ENCODE assay signal across 1 cellular context in the genomic region with DNA sequence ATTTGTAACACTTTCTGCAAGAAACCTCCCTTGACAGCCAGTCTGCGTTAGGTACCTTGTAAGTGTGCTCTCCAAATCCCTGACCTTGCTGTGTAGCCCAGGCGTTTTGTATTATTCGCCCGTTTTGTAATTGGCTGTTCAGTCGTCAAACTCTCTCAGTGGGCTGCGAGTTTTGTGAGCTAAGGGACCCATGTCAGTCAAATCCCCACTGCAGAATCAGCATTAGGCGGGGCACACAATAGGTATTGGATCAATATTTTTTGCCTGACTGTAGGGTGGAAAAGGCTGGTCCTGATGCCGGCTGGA.
TF ChIP-seq lines count a peak whose summit lies in the region.

No MANE protein-coding gene starts in this region.

TF ChIP-seq in H1, 55 proteins besides CTCF, POLR2A, EP300 and RAD21:
- TF ChIP-seq HDAC2 (IDR thresholded peaks at IDR 0.05; ENCODE audit: borderline replicate concordance in 1 of 2, low read depth in 2 of 2, low read length in 2 of 2) (no peak), CBX8 (IDR thresholded peaks at IDR 0.05; ENCODE audit: borderline replicate concordance, low read depth, low read length) (no peak), KDM4A (IDR thresholded peaks at IDR 0.05; ENCODE audit: low read depth, low read length, severe bottlenecking) (no peak), CBX5 (IDR thresholded peaks at IDR 0.05; ENCODE audit: low read depth, low read length) (no peak), SAP30 (IDR thresholded peaks at IDR 0.05; ENCODE audit: insufficient read depth, insufficient replicate concordance, low read length) (no peak), POU5F1 (IDR thresholded peaks at IDR 0.05; ENCODE audit: low read depth, low read length) (no peak), TBP (IDR thresholded peaks at IDR 0.05; ENCODE audit: low read depth, low read length) (no peak), POLR2AphosphoS5 (IDR thresholded peaks at IDR 0.05; ENCODE audit: low read depth, low read length) (no peak), RBBP5 (IDR thresholded peaks at IDR 0.05; ENCODE audit: borderline replicate concordance, low read depth, low read length) (no peak), TAF1 (IDR thresholded peaks at IDR 0.05; ENCODE audit: low read depth, low read length) (no peak), KDM5A (IDR thresholded peaks at IDR 0.05; ENCODE audit: low read length) (no peak), ZNF274 (IDR thresholded peaks at IDR 0.05; ENCODE audit: borderline replicate concordance, extremely low read depth, low read length) (no peak), SRF (IDR thresholded peaks at IDR 0.05; ENCODE audit: low read depth, low read length) (no peak)
- TF ChIP-seq, protein P1, sequence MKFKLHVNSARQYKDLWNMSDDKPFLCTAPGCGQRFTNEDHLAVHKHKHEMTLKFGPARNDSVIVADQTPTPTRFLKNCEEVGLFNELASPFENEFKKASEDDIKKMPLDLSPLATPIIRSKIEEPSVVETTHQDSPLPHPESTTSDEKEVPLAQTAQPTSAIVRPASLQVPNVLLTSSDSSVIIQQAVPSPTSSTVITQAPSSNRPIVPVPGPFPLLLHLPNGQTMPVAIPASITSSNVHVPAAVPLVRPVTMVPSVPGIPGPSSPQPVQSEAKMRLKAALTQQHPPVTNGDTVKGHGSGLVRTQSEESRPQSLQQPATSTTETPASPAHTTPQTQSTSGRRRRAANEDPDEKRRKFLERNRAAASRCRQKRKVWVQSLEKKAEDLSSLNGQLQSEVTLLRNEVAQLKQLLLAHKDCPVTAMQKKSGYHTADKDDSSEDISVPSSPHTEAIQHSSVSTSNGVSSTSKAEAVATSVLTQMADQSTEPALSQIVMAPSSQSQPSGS (IDR thresholded peaks at IDR 0.05; ENCODE audit: low read length) = no peak
- TF ChIP-seq, protein P2, sequence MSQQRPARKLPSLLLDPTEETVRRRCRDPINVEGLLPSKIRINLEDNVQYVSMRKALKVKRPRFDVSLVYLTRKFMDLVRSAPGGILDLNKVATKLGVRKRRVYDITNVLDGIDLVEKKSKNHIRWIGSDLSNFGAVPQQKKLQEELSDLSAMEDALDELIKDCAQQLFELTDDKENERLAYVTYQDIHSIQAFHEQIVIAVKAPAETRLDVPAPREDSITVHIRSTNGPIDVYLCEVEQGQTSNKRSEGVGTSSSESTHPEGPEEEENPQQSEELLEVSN (IDR thresholded peaks at IDR 0.05) = no peak
